Comparison of ENCODE assay signal across 8 cellular contexts in the genomic region with DNA sequence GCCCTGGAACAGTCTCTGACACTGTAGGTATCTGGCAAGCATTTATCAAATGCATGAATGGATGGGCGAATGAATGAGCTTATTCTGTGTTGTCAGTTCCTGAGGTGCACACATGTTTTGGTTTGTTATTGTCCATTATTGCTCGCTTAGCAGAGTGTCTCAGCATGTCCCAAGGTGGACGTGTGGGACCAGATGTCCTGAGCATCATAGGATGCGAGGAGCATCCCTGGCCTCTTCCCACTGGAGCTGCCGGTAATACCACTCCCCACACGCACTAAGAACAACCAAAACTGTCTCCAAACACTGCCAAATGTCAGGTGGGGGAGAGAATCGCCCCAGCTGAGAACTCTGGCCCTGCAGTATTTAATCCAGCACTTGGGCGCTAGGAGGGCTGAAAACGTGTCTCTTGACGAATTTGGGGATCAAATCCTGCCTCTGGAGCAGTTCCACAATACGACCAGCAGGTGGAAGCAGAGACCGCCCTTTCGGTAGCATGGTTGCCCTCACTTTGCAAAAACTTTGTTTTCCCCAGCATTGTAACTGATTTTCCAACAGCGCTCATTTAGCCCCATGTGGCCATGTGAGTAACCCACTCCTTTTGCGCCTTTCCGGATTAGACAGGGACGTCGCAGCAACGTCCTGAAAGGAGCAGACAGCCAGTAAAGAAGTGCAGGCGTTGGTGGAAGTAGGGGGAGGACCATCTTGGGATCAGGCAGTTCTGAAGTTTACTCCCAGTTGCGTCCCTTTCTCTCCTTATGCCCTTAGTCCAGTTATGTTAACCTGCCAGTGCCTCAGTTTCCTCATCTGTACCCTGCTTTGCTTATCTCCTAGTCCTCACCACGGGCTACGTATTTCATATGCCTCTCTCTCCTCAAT. TPM values are rescaled to one million over a fixed set of nuclear protein-coding genes. Genes with fewer than 3 reads are reported as not detected.
DNase-seq lines count a peak whose midpoint lies in the region; ATAC-seq, FAIRE-seq and TF ChIP-seq lines count a peak whose summit lies in the region.

No MANE protein-coding gene starts in this region.

- CTCF ChIA-PET in naive thymus-derived CD4-positive, alpha-beta T cell (lab: Charles Lee) = interaction anchor here (0.8 to 4.2 kb wide), 4 partner anchors 15 to 441 kb away, joined by 3 to 26 read pairs (median 5); no protein-coding TSS in a partner anchor

- H3K36me3 ChIP-seq in NT2/D1 (ENCODE audit: insufficient read depth, insufficient read length, low read length) = no peaks in the 10 kb centered on the region
- no peaks in the 10 kb centered on the region for H3K36me3 ChIP-seq in naive thymus-derived CD4-positive, alpha-beta T cell (ENCODE audit: control insufficient read depth in 2 of 3, insufficient read depth in 3 of 3, low read length in 3 of 3)

- intact Hi-C loops in naive thymus-derived CD4-positive, alpha-beta T cell (cut with micrococcal nuclease) = loop anchor here (1.0 to 5.0 kb wide), 15 partner anchors 54 to 1690 kb away; a partner anchor contains a TSS

- H3K27me3 Mint-ChIP-seq in naive thymus-derived CD4-positive, alpha-beta T cell = peaks cover 4 to 19% (median 10%) of the 10 kb centered on the region in 5 donors

- POLR2A ChIA-PET in naive thymus-derived CD4-positive, alpha-beta T cell (lab: Charles Lee) = interaction anchor here (0.6 kb wide), 1 partner anchor 332 kb away, joined by 3 read pairs; no protein-coding TSS in a partner anchor

- no peak overlapping the region for H3K4me3 Mint-ChIP-seq in naive thymus-derived CD4-positive, alpha-beta T cell
- no peak overlapping the region for H3K4me3 Mint-ChIP-seq in stimulated activated effector memory CD8-positive, alpha-beta T cell treated with anti-CD3 and anti-CD28 coated beads, Interleukin-12 subunit alpha, Interleukin-12 subunit beta, amount 100 ng/mL, for 72 hours

- TF ChIP-seq CTCF in D721Med (IDR thresholded peaks at IDR 0.05; ENCODE audit: insufficient read depth, missing control alignments) = peak; percentile 97

- peak; percentile 90 for ATAC-seq in GM21360 (IDR thresholded peaks at IDR 0.05; ENCODE audit: unreplicated experiment)
- ATAC-seq in naive thymus-derived CD4-positive, alpha-beta T cell = peak; percentile 97
- peak; percentile 85 for ATAC-seq in stimulated activated effector memory CD8-positive, alpha-beta T cell treated with anti-CD3 and anti-CD28 coated beads, Interleukin-12 subunit alpha, Interleukin-12 subunit beta, amount 100 ng/mL, for 72 hours

- no peaks in the 10 kb centered on the region; the same call in 1 of the 2 replicates for H3K9me3 ChIP-seq in NT2/D1 (ENCODE audit: insufficient read depth, low read length)
- H3K9me3 ChIP-seq in naive thymus-derived CD4-positive, alpha-beta T cell (ENCODE audit: control insufficient read depth in 2 of 3, low read length in 3 of 3) = no peaks in the 10 kb centered on the region

- no peak overlapping the region for H3K4me3 ChIP-seq in NT2/D1 (ENCODE audit: insufficient read length, low read depth)
- no peak overlapping the region for H3K4me3 ChIP-seq in naive thymus-derived CD4-positive, alpha-beta T cell (ENCODE audit: low read length)

- H3K36me3 Mint-ChIP-seq in naive thymus-derived CD4-positive, alpha-beta T cell = no peaks in the 10 kb centered on the region
- H3K36me3 Mint-ChIP-seq in stimulated activated effector memory CD8-positive, alpha-beta T cell treated with anti-CD3 and anti-CD28 coated beads, Interleukin-12 subunit alpha, Interleukin-12 subunit beta, amount 100 ng/mL, for 72 hours = no peaks in the 10 kb centered on the region

- peaks cover 6% of the 10 kb centered on the region for H3K27me3 ChIP-seq in NT2/D1 (ENCODE audit: insufficient read depth, insufficient read length)
- no peaks in the 10 kb centered on the region for H3K27me3 ChIP-seq in naive thymus-derived CD4-positive, alpha-beta T cell (ENCODE audit: control insufficient read depth in 2 of 2, insufficient read depth in 2 of 2, low read length in 2 of 2)

- H3K4me1 Mint-ChIP-seq in naive thymus-derived CD4-positive, alpha-beta T cell = peaks cover 0 to 8% (median 4%) of the 10 kb centered on the region in 7 donors
- peaks cover 5% of the 10 kb centered on the region for H3K4me1 Mint-ChIP-seq in stimulated activated effector memory CD8-positive, alpha-beta T cell treated with anti-CD3 and anti-CD28 coated beads, Interleukin-12 subunit alpha, Interleukin-12 subunit beta, amount 100 ng/mL, for 72 hours

- no peaks in the 10 kb centered on the region for H3K9me3 Mint-ChIP-seq in naive thymus-derived CD4-positive, alpha-beta T cell
- no peaks in the 10 kb centered on the region for H3K9me3 Mint-ChIP-seq in stimulated activated effector memory CD8-positive, alpha-beta T cell treated with anti-CD3 and anti-CD28 coated beads, Interleukin-12 subunit alpha, Interleukin-12 subunit beta, amount 100 ng/mL, for 72 hours

- no peak overlapping the region for H3K27ac ChIP-seq in epithelial cell of prostate
- no peak overlapping the region for H3K27ac ChIP-seq in naive thymus-derived CD4-positive, alpha-beta T cell (ENCODE audit: low read depth, low read length)

- DNase-seq in D721Med (ENCODE audit: insufficient read length, low spot score) (peak; percentile 42), HPDE6-E6E7 (ENCODE audit: extremely low spot score) (peak; percentile 60), NT2/D1 (ENCODE audit: low read depth, low spot score) (peak; percentile 94), epithelial cell of prostate (ENCODE audit: low read depth, low spot score) (peak; percentile 40)
- DNase-seq in activated CD8-positive, alpha-beta memory T cell treated with anti-CD3 and anti-CD28 coated beads for 48 hours (ENCODE audit: low read depth in 2 of 3, low spot score in 2 of 3) = peak; percentile 37 to 58 (median 45)
- DNase-seq in naive thymus-derived CD4-positive, alpha-beta T cell = peak; percentile 53 to 86 (median 79)
- peak; percentile 47 to 86 for DNase-seq in stimulated activated effector memory CD8-positive, alpha-beta T cell treated with anti-CD3 and anti-CD28 coated beads, Interleukin-12 subunit alpha, Interleukin-12 subunit beta, amount 100 ng/mL, for 72 hours (ENCODE audit: low spot score in 2 of 2)

- no peak overlapping the region for H3K9ac ChIP-seq in NT2/D1 (ENCODE audit: insufficient read length, low read depth)

- FAIRE-seq in D721Med (lab: Jason Lieb, UNC) = no peak

- H3K27ac Mint-ChIP-seq in naive thymus-derived CD4-positive, alpha-beta T cell = peak overlapping the region in 7 of 9 donors; percentile 10 to 69 (median 60)
- no peak overlapping the region for H3K27ac Mint-ChIP-seq in stimulated activated effector memory CD8-positive, alpha-beta T cell treated with anti-CD3 and anti-CD28 coated beads, Interleukin-12 subunit alpha, Interleukin-12 subunit beta, amount 100 ng/mL, for 72 hours

- peaks cover 8% of the 10 kb centered on the region for H3K4me1 ChIP-seq in NT2/D1 (ENCODE audit: insufficient read depth, insufficient read length)
- no peaks in the 10 kb centered on the region for H3K4me1 ChIP-seq in naive thymus-derived CD4-positive, alpha-beta T cell (ENCODE audit: control insufficient read depth in 2 of 2, insufficient read depth in 2 of 2, low read length in 2 of 2)

RNA-seq across cellular contexts. Expression of a gene that starts 22.7 kb away (rescaled TPM):
- total RNA-seq in naive thymus-derived CD4-positive, alpha-beta T cell = not detected
- not detected for polyA plus RNA-seq in naive thymus-derived CD4-positive, alpha-beta T cell

RNA-seq across cellular contexts. Expression of a gene that starts 53.9 kb away (rescaled TPM):
- 10 to 100 TPM; 28.9 to 59.4 (median 48.9) TPM for total RNA-seq in naive thymus-derived CD4-positive, alpha-beta T cell
- polyA plus RNA-seq in naive thymus-derived CD4-positive, alpha-beta T cell = 10 to 100 TPM; 16.6 to 20.9 TPM

Comparison
In these comparisons a context has a peak if more than half of its experiments do, and no peak if none do; other contexts are left out.
1. DNase-seq: peak in every context shown above with its lines; median percentile 94 in NT2/D1; 79 in naive thymus-derived CD4-positive, alpha-beta T cell; 66 in stimulated activated effector memory CD8-positive, alpha-beta T cell treated with anti-CD3 and anti-CD28 coated beads, Interleukin-12 subunit alpha, Interleukin-12 subunit beta, amount 100 ng/mL, for 72 hours; 60 in HPDE6-E6E7; 45 in activated CD8-positive, alpha-beta memory T cell treated with anti-CD3 and anti-CD28 coated beads for 48 hours; 42 in D721Med; 40 in epithelial cell of prostate.